In the genomic region with DNA sequence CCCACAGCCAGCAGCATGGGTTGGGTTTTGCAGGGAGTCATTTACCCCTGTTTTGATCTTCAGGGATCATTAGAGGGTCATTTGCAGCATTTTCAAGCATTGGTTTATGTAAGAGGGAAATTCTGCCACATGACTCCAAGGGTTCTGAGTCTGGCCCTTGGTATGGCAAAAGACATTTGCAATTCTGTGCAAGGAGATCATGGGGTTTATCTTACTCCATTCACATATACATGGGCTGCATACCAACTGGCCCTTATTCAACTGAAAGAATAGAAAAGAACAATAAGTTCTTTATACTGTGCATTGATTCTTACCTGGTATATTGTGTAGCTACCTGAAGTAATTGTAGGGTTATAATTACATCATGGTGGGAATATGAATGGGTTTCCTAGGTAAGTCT, we compare ENCODE assay signal across 1 cellular context.
TF ChIP-seq lines count a peak whose summit lies in the region.

No MANE protein-coding gene starts in this region.

TF ChIP-seq in H1, 55 proteins besides CTCF, POLR2A, EP300 and RAD21 (continued from another document):
- TF ChIP-seq CTBP2 (IDR thresholded peaks at IDR 0.05; ENCODE audit: borderline replicate concordance, insufficient read depth, insufficient read length, low read length): no peak
- no peak for TF ChIP-seq TEAD4 (IDR thresholded peaks at IDR 0.05; ENCODE audit: low read depth, low read length)
- TF ChIP-seq ATF3 (IDR thresholded peaks at IDR 0.05; ENCODE audit: insufficient read depth, low read depth, low read length): no peak
- TF ChIP-seq YY1 (IDR thresholded peaks at IDR 0.05; ENCODE audit: low read depth, low read length): no peak
- TF ChIP-seq HDAC6 (IDR thresholded peaks at IDR 0.05; ENCODE audit: low read depth, low read length): no peak
- no peak for TF ChIP-seq CREB1 (IDR thresholded peaks at IDR 0.05)
- TF ChIP-seq POLR2AphosphoS5 (IDR thresholded peaks at IDR 0.05; ENCODE audit: low read depth, low read length): no peak
- TF ChIP-seq JUN (IDR thresholded peaks at IDR 0.05; ENCODE audit: low read depth, low read length): no peak
- TF ChIP-seq SAP30 (IDR thresholded peaks at IDR 0.05; ENCODE audit: insufficient read depth, insufficient replicate concordance, low read length): no peak
- TF ChIP-seq CBX5 (IDR thresholded peaks at IDR 0.05; ENCODE audit: low read depth, low read length): no peak
- TF ChIP-seq CHD7 (IDR thresholded peaks at IDR 0.05; ENCODE audit: insufficient replicate concordance, low read length): no peak
- no peak for TF ChIP-seq KDM1A (IDR thresholded peaks at IDR 0.05; ENCODE audit: borderline replicate concordance, low read length)
